ENCODE assay signal across 19 cellular contexts in the genomic region with DNA sequence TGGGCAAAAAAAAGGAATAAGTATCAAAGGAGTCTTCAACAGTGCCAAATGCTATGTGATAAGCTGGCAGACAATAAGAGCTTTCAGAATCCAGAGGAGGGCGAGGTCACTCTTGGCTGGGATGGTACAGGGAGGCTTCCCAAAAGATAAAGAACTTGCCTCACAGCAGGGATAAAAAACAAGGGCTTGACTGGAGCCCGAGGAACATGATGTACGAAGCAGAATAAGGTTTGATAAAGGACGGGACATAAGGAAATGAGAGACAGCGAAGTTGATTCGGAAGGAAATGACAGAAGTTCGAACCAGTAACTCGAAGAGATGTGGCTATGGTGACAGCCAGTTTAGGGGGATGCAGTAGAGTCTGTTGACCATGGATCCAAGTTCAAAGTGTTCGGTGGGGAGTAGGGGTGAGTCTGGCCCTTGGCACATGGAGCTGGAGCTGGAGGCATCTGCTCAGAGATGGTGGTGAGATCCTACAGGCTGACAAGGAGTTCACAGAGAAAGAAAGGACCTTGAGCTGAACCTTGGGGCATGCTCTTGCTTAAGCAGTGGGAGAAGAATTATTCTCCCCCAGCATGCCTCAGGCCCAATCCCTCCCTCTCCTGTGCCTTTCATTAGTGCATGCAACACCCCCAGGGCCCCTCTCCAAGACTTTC.
DNase-seq lines count a peak whose midpoint lies in the region; ATAC-seq and TF ChIP-seq lines count a peak whose summit lies in the region.
"Had no signal": no experiment of that assay in that cellular context is flagged by ENCODE, and none has a peak within 500 bp of the region (broad histone marks: within the 10 kb centered on the region; RNA-seq: fewer than 3 reads in every experiment).

No MANE protein-coding gene starts in this region.

- TF ChIP-seq CTCF in heart left ventricle (IDR thresholded peaks at IDR 0.05) (no peak), omental fat pad (IDR thresholded peaks at IDR 0.05) (no peak), uterus (IDR thresholded peaks at IDR 0.05) (no peak), WERI-Rb-1 (IDR thresholded peaks at IDR 0.05; ENCODE audit: low read depth, low read length) (no peak)

- TF ChIP-seq POLR2A in heart left ventricle (IDR thresholded peaks at IDR 0.05) (no peak), uterus (IDR thresholded peaks at IDR 0.05) (no peak)

- intact Hi-C loops in Right ventricle myocardium inferior (cut with DNase I) = loop anchor here (2.0 kb wide), 1 partner anchor 72 kb away; no protein-coding TSS in a partner anchor
- intact Hi-C loops in cardiac septum (cut with DNase I) = no loop called here
- intact Hi-C loops in heart left ventricle (cut with DNase I) = no loop called here
- intact Hi-C loops in uterus (cut with DNase I; ENCODE audit: low total_unique reads) = no loop called here

- H3K36me3 ChIP-seq in heart left ventricle = no peaks in the 10 kb centered on the region
- H3K36me3 ChIP-seq in uterus = no peaks in the 10 kb centered on the region
- H3K36me3 ChIP-seq in WERI-Rb-1 = no peaks in the 10 kb centered on the region
- H3K36me3 ChIP-seq: ascending aorta, BE2C had no signal

- H3K4me3 ChIP-seq in heart left ventricle (no peak overlapping the region), uterus (no peak overlapping the region), WERI-Rb-1 (ENCODE audit: low read depth, low read length) (no peak overlapping the region)
- H3K4me3 ChIP-seq: ascending aorta had no signal

- H3K4me1 ChIP-seq in heart left ventricle (peaks cover 0 to 46% (median 9%) of the 10 kb centered on the region in 12 donors), uterus (no peaks in the 10 kb centered on the region)
- H3K4me1 ChIP-seq: ascending aorta, BE2C had no signal

- H3K9me3 ChIP-seq in heart left ventricle (no peaks in the 10 kb centered on the region), uterus (no peaks in the 10 kb centered on the region), WERI-Rb-1 (ENCODE audit: severe bottlenecking) (no peaks in the 10 kb centered on the region)
- H3K9me3 ChIP-seq: ascending aorta, BE2C had no signal

- DNase-seq in Right ventricle myocardium inferior (ENCODE audit: missing footprints) (peak; percentile 22), cardiac septum (ENCODE audit: low spot score) (no peak), heart left ventricle (peak in 1 of 5 donors; percentile 53), omental fat pad (ENCODE audit: low spot score) (no peak), uterus (no peak), WERI-Rb-1 (no peak), EL (no peak), H4 (ENCODE audit: low spot score) (no peak)
- DNase-seq: activated CD4-positive, CD25-positive, alpha-beta regulatory T cell; activated naive CD4-positive, alpha-beta T cell treated with anti-CD3 and anti-CD28 coated beads for 36 hours; activated T-cell treated with anti-CD3 and anti-CD28 coated beads, Interleukin-2, amount 50 U/mL, for 1 hour; BE2C; NCI-H1417; NCI-H526; posterior cingulate gyrus; RPMI8226; stimulated activated CD4-positive, alpha-beta T cell treated with anti-CD3 and anti-CD28 coated beads, Interleukin-4, amount 100 ng/mL, for 24 hours; T-helper 9 cell had no signal

- 31 to 54% (median 48%) methylated on average over 9 of the region's 9 CpGs for WGBS in heart left ventricle, 4 donors

- H3K27ac ChIP-seq in heart left ventricle (peak overlapping the region; percentile 44 to 83 (median 66)), uterus (peak overlapping the region; percentile 27 to 52), WERI-Rb-1 (no peak overlapping the region)
- H3K27ac ChIP-seq: ascending aorta had no signal

- ATAC-seq in Right ventricle myocardium inferior (peak; percentile 93), heart left ventricle (peak; percentile 68 to 90 (median 86)), omental fat pad (ENCODE audit: low FRiP score) (peak; percentile 75)

- H3K27me3 ChIP-seq in heart left ventricle (no peaks in the 10 kb centered on the region), uterus (no peaks in the 10 kb centered on the region), WERI-Rb-1 (ENCODE audit: insufficient read depth, low read depth, severe bottlenecking) (no peaks in the 10 kb centered on the region)
- H3K27me3 ChIP-seq: ascending aorta, BE2C had no signal
